8 cellular contexts compared by ENCODE assay signal in the genomic region with DNA sequence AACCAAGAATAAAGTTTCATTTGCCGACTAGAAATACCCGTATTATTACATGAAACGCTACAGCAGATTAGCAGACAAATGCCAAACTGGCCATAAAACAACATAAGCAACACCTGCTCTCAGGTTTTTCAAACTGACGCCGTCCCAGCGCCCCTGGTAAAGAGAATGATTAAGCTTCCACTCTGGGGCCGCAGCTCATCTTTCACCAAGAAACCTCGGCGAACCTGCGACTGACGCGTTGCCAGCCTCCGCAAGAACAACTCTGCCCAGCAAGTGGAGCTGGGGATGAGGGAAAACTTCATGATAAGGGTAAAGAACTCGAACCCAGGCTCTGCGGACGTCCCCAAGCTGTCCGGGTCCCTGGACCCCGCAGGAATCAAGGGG. TPM values are rescaled to one million over a fixed set of nuclear protein-coding genes. Genes with fewer than 3 reads are reported as not detected.
DNase-seq lines count a peak whose midpoint lies in the region; ATAC-seq lines count a peak whose summit lies in the region.

No MANE protein-coding gene starts in this region.

- H3K9me3 ChIP-seq in mesodermal cell (ENCODE audit: control insufficient read depth, low read length) (no peaks in the 10 kb centered on the region), aorta (ENCODE audit: control insufficient read depth, low read length) (no peaks in the 10 kb centered on the region)

- H3K27ac ChIP-seq in mesodermal cell (ENCODE audit: low read depth, low read length, severe bottlenecking) (peak overlapping the region; percentile 94), aorta (ENCODE audit: low read depth in 1 of 2, low read length in 2 of 2) (peak overlapping the region; percentile 79 to 80)

- no peaks in the 10 kb centered on the region for H3K27me3 ChIP-seq in aorta (ENCODE audit: control insufficient read depth in 1 of 2, insufficient read depth in 2 of 2, low read length in 1 of 2)

- H3K36me3 ChIP-seq in mesodermal cell (ENCODE audit: control insufficient read depth, insufficient read depth, low read length) (peaks cover 19% of the 10 kb centered on the region), aorta (ENCODE audit: control insufficient read depth in 1 of 2, insufficient read depth in 2 of 2, low read length in 1 of 2) (no peaks in the 10 kb centered on the region)

- DNase-seq in NCI-H2107 (lab: John Stamatoyannopoulos, UW) (peak; percentile 1), NCI-H2107 treated with DMSO at 0.1 percent for 48 hours (lab: John Stamatoyannopoulos, UW; ENCODE audit: unreplicated experiment) (no peak), NCI-H748 treated with DMSO at 0.1 percent for 48 hours (lab: John Stamatoyannopoulos, UW) (peak; percentile 20), cerebellum (ENCODE audit: low spot score) (peak; percentile 2), aorta (no peak), GM19240 (ENCODE audit: insufficient read length, low spot score) (no peak)

- intact Hi-C loops in aorta (cut with DNase I) = no loop called here

- 0 to 1% methylated on average over 9 to 16 of the region's 18 CpGs for WGBS in mesodermal cell (ENCODE audit: insufficient coverage in 2 of 2), 2 experiments
- 0 to 1% methylated on average over 18 of the region's 18 CpGs for WGBS in aorta, 2 donors

- H3K4me3 ChIP-seq in mesodermal cell (ENCODE audit: extremely low read depth, insufficient read depth, low read length, poor library complexity, severe bottlenecking) (peak overlapping the region; percentile 78), aorta (ENCODE audit: low read length in 2 of 2) (peak overlapping the region; percentile 67 to 68)

- H3K4me1 ChIP-seq in mesodermal cell (ENCODE audit: control insufficient read depth, insufficient read depth, low read length, poor library complexity, severe bottlenecking) (peaks cover 5% of the 10 kb centered on the region), aorta (ENCODE audit: control insufficient read depth in 1 of 2, insufficient read depth in 2 of 2, low read length in 2 of 2) (peaks cover 0 to 1% of the 10 kb centered on the region in 2 donors)

- ATAC-seq in HG02642 (IDR thresholded peaks at IDR 0.05; ENCODE audit: poor library complexity, unreplicated experiment) (peak; percentile 31), aorta (ENCODE audit: low FRiP score) (no peak)

RNA-seq across cellular contexts. Expression of gene ARL1, which starts 0.5 kb away (rescaled TPM):
- total RNA-seq in cerebellum (45.5 TPM), aorta (10 to 100 TPM; 93.4 to 94.0 TPM)
- 75.0 TPM for polyA plus RNA-seq in mesodermal cell (2013, experiment 1 of 2)
- 89.4 TPM for polyA plus RNA-seq in mesodermal cell (2013, experiment 2 of 2)
- 10 to 100 TPM; 38.9 to 58.6 TPM for polyA plus RNA-seq in aorta

Comparison
In these comparisons a context has a peak if more than half of its experiments do, and no peak if none do; other contexts are left out.
1. DNase-seq: peak in NCI-H2107 (single experiment), NCI-H748 treated with DMSO at 0.1 percent for 48 hours (single experiment) and cerebellum (single experiment); none in NCI-H2107 treated with DMSO at 0.1 percent for 48 hours (single experiment), aorta (0 of 2) and GM19240 (single experiment).